Comparison of ENCODE assay signal across 13 cellular contexts in the genomic region with DNA sequence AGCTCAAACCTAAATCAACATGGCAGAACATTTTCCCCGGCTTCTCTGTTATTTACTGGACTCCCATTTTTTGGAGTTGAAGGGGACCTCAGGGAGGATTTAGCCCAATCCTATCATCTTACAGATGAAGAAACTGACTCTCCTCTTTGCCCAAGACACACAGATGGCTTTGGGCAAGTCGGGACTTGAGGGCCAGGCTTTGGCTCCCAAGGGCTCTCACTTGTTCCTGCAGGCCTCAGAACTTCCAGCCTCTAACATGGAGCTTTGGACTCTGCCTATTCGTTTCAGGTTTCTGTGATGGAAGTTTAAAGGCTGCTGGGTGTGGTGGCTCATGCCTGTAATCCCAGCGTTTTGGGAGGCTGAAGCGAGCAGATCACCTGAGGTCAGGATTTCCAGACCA. TPM values are rescaled to one million over a fixed set of nuclear protein-coding genes. Genes with fewer than 3 reads are reported as not detected.
DNase-seq lines count a peak whose midpoint lies in the region; ATAC-seq, FAIRE-seq and TF ChIP-seq lines count a peak whose summit lies in the region.
"Had no signal": no experiment of that assay in that cellular context is flagged by ENCODE, and none has a peak within 500 bp of the region (broad histone marks: within the 10 kb centered on the region; RNA-seq: fewer than 3 reads in every experiment).

No MANE protein-coding gene starts in this region.

- no peak for TF ChIP-seq CTCF in CD4-positive, alpha-beta T cell (IDR thresholded peaks at IDR 0.05)
- no peak for TF ChIP-seq CTCF in HEK293 (tag by site-specific recombination; IDR thresholded peaks at IDR 0.05)

- POLR2A ChIA-PET in CD4-positive, alpha-beta T cell (lab: Charles Lee), result interaction anchor here (0.8 to 5.6 kb wide), 8 partner anchors 9 to 61 kb away, joined by 3 to 28 read pairs (median 5); no protein-coding TSS in a partner anchor
- POLR2A ChIA-PET in HEK293 (lab: Yijun Ruan, JAX), result no interaction called here

- H3K4me3 Mint-ChIP-seq in CD4-positive, alpha-beta T cell, result peak overlapping the region; percentile 40
- no peak overlapping the region for H3K4me3 Mint-ChIP-seq in activated T-helper 2 cell treated with anti-CD3 and anti-CD28 coated beads, Interferon-gamma antibody, Interleukin-2, Interleukin-4, amounts not matched to agents 10 μg/mL and 5 μg/mL and 100 μg/mL, durations not matched to agents 14 hours and 24 hours and 36 hours (ENCODE audit: low read depth)

- peaks cover 81% of the 10 kb centered on the region for H3K4me1 Mint-ChIP-seq in CD4-positive, alpha-beta T cell (ENCODE audit: low read depth)
- peaks cover 49% of the 10 kb centered on the region for H3K4me1 Mint-ChIP-seq in activated T-helper 2 cell treated with anti-CD3 and anti-CD28 coated beads, Interferon-gamma antibody, Interleukin-2, Interleukin-4, amounts not matched to agents 10 μg/mL and 5 μg/mL and 100 μg/mL, durations not matched to agents 14 hours and 24 hours and 36 hours (ENCODE audit: low read depth)

- CTCF ChIA-PET in CD4-positive, alpha-beta T cell (lab: Charles Lee), result interaction anchor here (1.2 to 3.1 kb wide), 4 partner anchors 11 to 69 kb away, joined by 3 to 8 read pairs (median 5); no protein-coding TSS in a partner anchor
- CTCF ChIA-PET in HEK293 (lab: Yijun Ruan, JAX), result interaction anchor here (0.6 kb wide), 1 partner anchor 14 kb away, joined by 3 read pairs; no protein-coding TSS in a partner anchor

- H3K27ac ChIP-seq in CD4-positive, alpha-beta T cell (ENCODE audit: low read depth, low read length), result no peak overlapping the region
- H3K27ac ChIP-seq in HEK293 (ENCODE audit: extremely low read depth, low read depth, low read length) (no peak overlapping the region), mesodermal cell (ENCODE audit: low read depth, low read length, severe bottlenecking) (peak overlapping the region; percentile 92)
- H3K27ac ChIP-seq: C4-2B, left lung had no signal

- intact Hi-C loops in CD4-positive, alpha-beta T cell (cut with DNase I, micrococcal nuclease), result no loop called here
- intact Hi-C loops in activated T-helper 2 cell treated with anti-CD3 and anti-CD28 coated beads, Interferon-gamma antibody, Interleukin-2, Interleukin-4, amounts not matched to agents 10 μg/mL and 5 μg/mL and 100 μg/mL, durations not matched to agents 14 hours and 24 hours and 36 hours (cut with micrococcal nuclease), result no loop called here

- H3K9me3 Mint-ChIP-seq in CD4-positive, alpha-beta T cell, result no peaks in the 10 kb centered on the region
- H3K9me3 Mint-ChIP-seq in activated T-helper 2 cell treated with anti-CD3 and anti-CD28 coated beads, Interferon-gamma antibody, Interleukin-2, Interleukin-4, amounts not matched to agents 10 μg/mL and 5 μg/mL and 100 μg/mL, durations not matched to agents 14 hours and 24 hours and 36 hours, result no peaks in the 10 kb centered on the region

- ATAC-seq in CD4-positive, alpha-beta T cell (ENCODE audit: poor library complexity), result no peak
- no peak for ATAC-seq in GM21423 (IDR thresholded peaks at IDR 0.05; ENCODE audit: unreplicated experiment)

- FAIRE-seq in urothelium cell line (lab: Jason Lieb, UNC), result no peak

- H3K4me1 ChIP-seq in HEK293 (ENCODE audit: control insufficient read depth, insufficient read depth, low read length) (no peaks in the 10 kb centered on the region), mesodermal cell (ENCODE audit: control insufficient read depth, insufficient read depth, low read length, poor library complexity, severe bottlenecking) (peaks cover 36% of the 10 kb centered on the region)

- H3K27ac Mint-ChIP-seq in CD4-positive, alpha-beta T cell, result peak overlapping the region; percentile 85
- peak overlapping the region; percentile 50 for H3K27ac Mint-ChIP-seq in activated T-helper 2 cell treated with anti-CD3 and anti-CD28 coated beads, Interferon-gamma antibody, Interleukin-2, Interleukin-4, amounts not matched to agents 10 μg/mL and 5 μg/mL and 100 μg/mL, durations not matched to agents 14 hours and 24 hours and 36 hours

- H3K4me3 ChIP-seq in HEK293 (ENCODE audit: low read depth, low read length) (no peak overlapping the region), mesodermal cell (ENCODE audit: extremely low read depth, insufficient read depth, low read length, poor library complexity, severe bottlenecking) (no peak overlapping the region)
- H3K4me3 ChIP-seq: heart right ventricle, left lung had no signal

- no peaks in the 10 kb centered on the region for H3K36me3 Mint-ChIP-seq in CD4-positive, alpha-beta T cell (ENCODE audit: low read depth)
- H3K36me3 Mint-ChIP-seq in activated T-helper 2 cell treated with anti-CD3 and anti-CD28 coated beads, Interferon-gamma antibody, Interleukin-2, Interleukin-4, amounts not matched to agents 10 μg/mL and 5 μg/mL and 100 μg/mL, durations not matched to agents 14 hours and 24 hours and 36 hours (ENCODE audit: low read depth), result peaks cover 2% of the 10 kb centered on the region

- no peaks in the 10 kb centered on the region for H3K9me3 ChIP-seq in CD4-positive, alpha-beta T cell (ENCODE audit: control insufficient read depth, low read length)
- H3K9me3 ChIP-seq in HEK293 (ENCODE audit: control insufficient read depth, insufficient read depth, low read depth, low read length) (no peaks in the 10 kb centered on the region), mesodermal cell (ENCODE audit: control insufficient read depth, low read length) (no peaks in the 10 kb centered on the region)
- H3K9me3 ChIP-seq: heart right ventricle, left lung had no signal

- H3K27me3 ChIP-seq in CD4-positive, alpha-beta T cell (ENCODE audit: control insufficient read depth, insufficient read depth, low read length), result no peaks in the 10 kb centered on the region
- H3K27me3 ChIP-seq: heart right ventricle, left lung had no signal

- H3K36me3 ChIP-seq in HEK293 (ENCODE audit: control insufficient read depth in 2 of 2, insufficient read depth in 1 of 2, low read length in 2 of 2) (no peaks in the 10 kb centered on the region), mesodermal cell (ENCODE audit: control insufficient read depth, insufficient read depth, low read length) (no peaks in the 10 kb centered on the region)
- H3K36me3 ChIP-seq: heart right ventricle, left lung had no signal

- DNase-seq in CD4-positive, alpha-beta T cell, result no peak
- DNase-seq in activated T-helper 2 cell treated with anti-CD3 and anti-CD28 coated beads, Interferon-gamma antibody, Interleukin-2, Interleukin-4, amounts not matched to agents 10 μg/mL and 5 μg/mL and 100 μg/mL, durations not matched to agents 14 hours and 24 hours and 36 hours (ENCODE audit: low spot score), result no peak
- no peak for DNase-seq in LoVo (ENCODE audit: low spot score)
- no peak for DNase-seq in urothelium cell line (ENCODE audit: low spot score)
- DNase-seq in HT-29 (ENCODE audit: low spot score), result no peak
- DNase-seq: heart right ventricle, left lung, NCI-H2029, nucleus accumbens had no signal

- no peaks in the 10 kb centered on the region for H3K27me3 Mint-ChIP-seq in CD4-positive, alpha-beta T cell
- no peaks in the 10 kb centered on the region for H3K27me3 Mint-ChIP-seq in activated T-helper 2 cell treated with anti-CD3 and anti-CD28 coated beads, Interferon-gamma antibody, Interleukin-2, Interleukin-4, amounts not matched to agents 10 μg/mL and 5 μg/mL and 100 μg/mL, durations not matched to agents 14 hours and 24 hours and 36 hours (ENCODE audit: low read depth)

- 85 to 86% methylated on average over 2 to 4 of the region's 5 CpGs for WGBS in mesodermal cell (ENCODE audit: insufficient coverage in 2 of 2), 2 experiments

TF ChIP-seq in HEK293, 187 proteins besides CTCF, POLR2A, EP300 and RAD21:
- TF ChIP-seq SCRT2 (tag by site-specific recombination; IDR thresholded peaks at IDR 0.05) (0 out of 2 replicates have a peak, but pooled peaks have one; percentile 11), ZNF600 (tag by site-specific recombination; IDR thresholded peaks at IDR 0.05) (peak; percentile 60; the same call in 1 of the 2 replicates), ZNF501 (tag by site-specific recombination; IDR thresholded peaks at IDR 0.05) (no peak), ZBTB7A (tag by site-specific recombination; IDR thresholded peaks at IDR 0.05; ENCODE audit: low read depth) (no peak)

RNA-seq across cellular contexts. Expression of gene RHOH, which starts 59.5 kb away (rescaled TPM):
- total RNA-seq in CD4-positive, alpha-beta T cell, result 100 to 1,000 TPM; 302 to 317 TPM
- 108 and 120 TPM in 2 replicates for total RNA-seq in activated T-helper 2 cell treated with anti-CD3 and anti-CD28 coated beads, Interferon-gamma antibody, Interleukin-2, Interleukin-4, amounts not matched to agents 10 μg/mL and 5 μg/mL and 100 μg/mL, durations not matched to agents 14 hours and 24 hours and 36 hours
- polyA plus RNA-seq in mesodermal cell (2013, experiment 1 of 2), result 2.5 TPM
- 2.4 TPM for polyA plus RNA-seq in mesodermal cell (2013, experiment 2 of 2)
- not detected in 2 replicates for total RNA-seq in HT-29 (2014; rRNA removed; shearing (Covaris generic))

Comparison
In these comparisons a context has a peak if more than half of its experiments do, and no peak if none do; other contexts are left out.
1. RNA of gene RHOH, which starts 59.5 kb away (total RNA-seq): 302 to 317 TPM in CD4-positive, alpha-beta T cell and 108 to 120 TPM in activated T-helper 2 cell treated with anti-CD3 and anti-CD28 coated beads, Interferon-gamma antibody, Interleukin-2, Interleukin-4, amounts not matched to agents 10 μg/mL and 5 μg/mL and 100 μg/mL, durations not matched to agents 14 hours and 24 hours and 36 hours; not detected in HT-29; every median in the first group is over 100 times any median in the second.